In genomic region chr10:22505923-22506685, GRCh38 we compare ENCODE assay signal across 8 cellular contexts.
DNase-seq lines count a peak whose midpoint lies in the region; ATAC-seq and TF ChIP-seq lines count a peak whose summit lies in the region.

No MANE protein-coding gene starts in this region.

- DNase-seq in NOMO-1 (lab: John Stamatoyannopoulos, UW; ENCODE audit: unreplicated experiment in 2 of 2) = peak; percentile 7 to 47
- no peak for DNase-seq in NOMO-1 treated with dmso at 0.1 percent for 144 hours (lab: John Stamatoyannopoulos, UW; ENCODE audit: unreplicated experiment)
- peak; percentile 29 to 51 for DNase-seq in activated CD4-positive, alpha-beta T cell treated with anti-CD3 and anti-CD28 coated beads, Interleukin-2, amount 50 U/mL, for 48 hours
- DNase-seq in left colon = peak; percentile 54 to 55
- peak; percentile 38 for DNase-seq in stimulated activated naive CD4-positive, alpha-beta T cell treated with Interleukin-2 at 50 U/mL for 16 hours (lab: John Stamatoyannopoulos, UW)
- DNase-seq in H7 = no peak
- no peak for DNase-seq in GM13977 (ENCODE audit: low spot score)

- TF ChIP-seq CTCF in GM13977 (IDR thresholded peaks at IDR 0.05; ENCODE audit: extremely low read depth, insufficient read depth, missing control alignments) = no peak

- in situ Hi-C loops in GM13977 (cut with MboI; ENCODE audit: low pct_unique_long_range_greater_than_20kb, low sequenced_read_pairs, unreplicated experiment) = no loop called here

- ATAC-seq in left colon (peak; percentile 100), GM18909 (IDR thresholded peaks at IDR 0.05; ENCODE audit: poor library complexity, unreplicated experiment) (no peak)

- no peaks in the 10 kb centered on the region for H3K36me3 ChIP-seq in H7 (replicated peaks; ENCODE audit: control insufficient read depth, insufficient read depth, low read length)

- H3K4me3 ChIP-seq in H7 (ENCODE audit: insufficient read depth, low read depth, low read length) = no peak overlapping the region

- H3K27me3 ChIP-seq in H7 (ENCODE audit: control insufficient read depth, insufficient read depth, low read length) = no peaks in the 10 kb centered on the region

- intact Hi-C loops in left colon (cut with DNase I, micrococcal nuclease) = no loop called here

Comparison
In these comparisons a context has a peak if more than half of its experiments do, and no peak if none do; other contexts are left out.
1. DNase-seq: peak in NOMO-1 (2 of 2), activated CD4-positive, alpha-beta T cell treated with anti-CD3 and anti-CD28 coated beads, Interleukin-2, amount 50 U/mL, for 48 hours (2 of 2), left colon (2 of 2) and stimulated activated naive CD4-positive, alpha-beta T cell treated with Interleukin-2 at 50 U/mL for 16 hours (single experiment); none in NOMO-1 treated with dmso at 0.1 percent for 144 hours (single experiment), H7 (single experiment) and GM13977 (single experiment).